8 cellular contexts compared by ENCODE assay signal in genomic region chr14:74084277-74085046, GRCh38.
A peak's percentile ranks its signal among the peaks of the same experiment; 100 is the strongest.
DNase-seq lines count a peak whose midpoint lies in the region; ATAC-seq and FAIRE-seq lines count a peak whose summit lies in the region.

ALDH6A1 (minus strand) TSS chr14:74084453; CDS start chr14:74084394, 59 bp downstream.
LIN52 (plus strand) TSS chr14:74084956; CDS start chr14:74084975, 19 bp downstream.

- ATAC-seq in GM19324 (IDR thresholded peaks at IDR 0.05; ENCODE audit: low FRiP score, unreplicated experiment), result peak; percentile 95
- ATAC-seq in HG03469 (IDR thresholded peaks at IDR 0.05; ENCODE audit: unreplicated experiment), result peak; percentile 83

- peak; percentile 96 for FAIRE-seq in colon (lab: Jason Lieb, UNC)

- DNase-seq in C1 segment of cervical spinal cord (lab: John Stamatoyannopoulos, UW), result peak; percentile 97 to 100 (median 100)
- DNase-seq in NCI-H526 (lab: John Stamatoyannopoulos, UW), result peak; percentile 100
- peak; percentile 100 for DNase-seq in activated CD4-positive, alpha-beta T cell treated with anti-CD3 and anti-CD28 coated beads for 48 hours
- DNase-seq in kidney tubule cell (ENCODE audit: low spot score), result peak; percentile 100
- DNase-seq in stimulated activated CD4-positive, alpha-beta T cell treated with anti-CD3 and anti-CD28 coated beads, Interleukin-1b, Interleukin-23, amount 100 ng/mL, for 24 hours (ENCODE audit: low read depth in 4 of 4, low spot score in 1 of 4), result peak; percentile 99 to 100 (median 100)

Comparison
In these comparisons a context has a peak if more than half of its experiments do, and no peak if none do; other contexts are left out.
1. Peak in every context shown above with its lines: DNase-seq and ATAC-seq.